Comparison of ENCODE assay signal across 1 cellular context in the genomic region with DNA sequence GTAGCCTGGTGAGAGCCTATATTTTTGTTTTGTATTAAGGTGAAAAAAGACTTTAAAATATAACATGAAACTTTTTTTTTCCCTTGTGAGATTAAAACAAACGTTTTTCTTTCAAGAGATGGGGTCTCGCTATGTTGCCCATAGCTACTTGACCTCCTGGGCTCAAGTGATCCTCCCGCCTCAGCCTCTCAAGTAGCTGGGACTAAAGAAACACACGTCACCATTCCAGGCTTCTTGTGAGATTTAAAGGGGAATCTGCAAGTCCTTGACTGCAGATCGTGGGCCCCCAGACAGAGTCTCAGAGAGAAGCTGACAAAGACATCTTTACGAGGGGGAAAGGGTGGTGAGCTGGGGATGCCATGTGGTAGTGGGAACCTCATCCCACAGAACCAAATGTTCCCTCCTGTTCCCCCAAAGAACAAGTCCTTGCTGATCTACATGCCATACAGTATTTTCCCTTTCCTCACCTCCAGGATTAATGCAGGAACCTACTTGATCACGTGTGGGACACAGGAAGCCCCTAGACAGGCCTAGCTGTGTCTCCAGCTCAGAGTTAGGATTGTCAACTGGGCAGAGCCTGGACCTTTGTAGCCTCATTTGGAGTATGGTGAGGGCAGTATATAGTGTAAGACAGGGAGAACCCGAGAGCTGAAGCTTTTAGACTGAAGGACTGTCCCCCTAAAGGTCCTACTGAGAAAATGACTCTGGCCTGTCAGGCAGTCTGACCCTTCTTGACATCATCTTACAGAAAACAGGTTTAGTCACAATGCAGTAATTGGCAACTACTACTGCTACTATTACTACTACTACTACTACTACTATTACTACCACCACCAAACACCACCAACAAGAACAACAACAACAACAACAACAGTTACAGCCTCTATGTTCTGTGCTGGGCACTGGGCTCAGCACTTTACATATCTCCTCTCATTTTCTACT.
A peak's percentile ranks its signal among the peaks of the same experiment; 100 is the strongest.
TF ChIP-seq lines count a peak whose summit lies in the region.

No MANE protein-coding gene starts in this region.

TF ChIP-seq in IMR-90, 13 proteins besides CTCF, POLR2A, EP300 and RAD21 (continued from another document):
- no peak for TF ChIP-seq MAZ (IDR thresholded peaks at IDR 0.05; ENCODE audit: borderline replicate concordance, low read depth, low read length)
- TF ChIP-seq, protein P1, sequence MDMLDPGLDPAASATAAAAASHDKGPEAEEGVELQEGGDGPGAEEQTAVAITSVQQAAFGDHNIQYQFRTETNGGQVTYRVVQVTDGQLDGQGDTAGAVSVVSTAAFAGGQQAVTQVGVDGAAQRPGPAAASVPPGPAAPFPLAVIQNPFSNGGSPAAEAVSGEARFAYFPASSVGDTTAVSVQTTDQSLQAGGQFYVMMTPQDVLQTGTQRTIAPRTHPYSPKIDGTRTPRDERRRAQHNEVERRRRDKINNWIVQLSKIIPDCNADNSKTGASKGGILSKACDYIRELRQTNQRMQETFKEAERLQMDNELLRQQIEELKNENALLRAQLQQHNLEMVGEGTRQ (IDR thresholded peaks at IDR 0.05; ENCODE audit: low read depth, low read length): peak; percentile 31; the same call in 1 of the 2 replicates
